ENCODE assay signal across 16 cellular contexts in the genomic region with DNA sequence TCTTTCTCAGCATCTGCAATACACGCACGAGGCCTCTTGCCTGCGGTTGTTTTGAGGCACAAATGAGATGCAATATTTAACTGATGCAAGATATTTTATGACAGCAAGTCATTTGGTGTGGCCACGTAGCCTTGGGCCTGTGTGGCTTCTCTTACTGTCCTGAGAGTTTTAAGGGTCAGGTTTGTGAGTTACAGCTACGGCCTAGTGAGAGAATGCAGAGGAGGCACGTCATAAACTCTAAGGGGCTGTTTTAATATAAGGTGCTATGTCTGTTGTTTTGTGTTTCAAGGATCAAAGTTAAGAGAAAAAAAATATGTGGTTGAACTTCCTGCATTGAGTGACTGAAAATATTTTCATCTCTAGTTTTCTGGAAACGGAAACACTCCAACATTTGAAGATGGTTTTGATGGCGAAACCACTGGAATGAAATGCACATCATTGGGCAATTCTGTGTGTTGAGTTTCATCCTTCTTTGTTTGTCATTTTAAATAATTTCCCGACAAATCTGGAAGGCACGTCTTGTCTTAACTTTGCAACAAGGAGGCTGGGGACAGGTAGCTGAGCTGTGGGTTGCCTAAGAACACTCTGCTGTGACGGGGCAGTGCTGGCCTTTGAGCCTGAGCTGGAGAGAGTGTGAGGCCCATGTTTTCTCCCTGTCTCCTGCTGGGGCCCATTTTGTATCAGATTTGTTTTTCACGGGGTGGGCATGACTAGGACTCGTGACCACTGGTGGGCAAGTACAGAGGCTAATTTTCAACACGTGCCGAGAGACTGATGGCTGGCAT. TPM values are rescaled to one million over a fixed set of nuclear protein-coding genes. Genes with fewer than 3 reads are reported as not detected.
DNase-seq lines count a peak whose midpoint lies in the region; ATAC-seq, FAIRE-seq and TF ChIP-seq lines count a peak whose summit lies in the region.
"Had no signal": no experiment of that assay in that cellular context is flagged by ENCODE, and none has a peak within 500 bp of the region (broad histone marks: within the 10 kb centered on the region; RNA-seq: fewer than 3 reads in every experiment).

No MANE protein-coding gene starts in this region.

- ATAC-seq in activated naive CD8-positive, alpha-beta T cell treated with anti-CD3 and anti-CD28 coated beads, Interleukin-2, amount 10 ng/mL, durations not matched to agents 7 days and 5 days (ENCODE audit: low read depth), result peak; percentile 75
- peak; percentile 65 to 76 for ATAC-seq in naive thymus-derived CD8-positive, alpha-beta T cell

- H3K4me3 Mint-ChIP-seq in activated naive CD8-positive, alpha-beta T cell treated with anti-CD3 and anti-CD28 coated beads, Interleukin-2, amount 10 ng/mL, durations not matched to agents 7 days and 5 days, result peak overlapping the region; percentile 62
- peak overlapping the region; percentile 66 to 96 (median 92) for H3K4me3 Mint-ChIP-seq in naive thymus-derived CD8-positive, alpha-beta T cell
- H3K4me3 Mint-ChIP-seq: CD14-positive monocyte had no signal

- H3K27ac Mint-ChIP-seq in activated naive CD8-positive, alpha-beta T cell treated with anti-CD3 and anti-CD28 coated beads, Interleukin-2, amount 10 ng/mL, durations not matched to agents 7 days and 5 days, result peak overlapping the region; percentile 96
- peak overlapping the region; percentile 96 to 100 (median 99) for H3K27ac Mint-ChIP-seq in naive thymus-derived CD8-positive, alpha-beta T cell
- H3K27ac Mint-ChIP-seq: CD14-positive monocyte had no signal

- peaks cover 46% of the 10 kb centered on the region for H3K4me1 Mint-ChIP-seq in activated naive CD8-positive, alpha-beta T cell treated with anti-CD3 and anti-CD28 coated beads, Interleukin-2, amount 10 ng/mL, durations not matched to agents 7 days and 5 days
- H3K4me1 Mint-ChIP-seq in naive thymus-derived CD8-positive, alpha-beta T cell, result peaks cover 58 to 88% (median 77%) of the 10 kb centered on the region in 4 donors

- H3K36me3 Mint-ChIP-seq in activated naive CD8-positive, alpha-beta T cell treated with anti-CD3 and anti-CD28 coated beads, Interleukin-2, amount 10 ng/mL, durations not matched to agents 7 days and 5 days, result peaks cover 6% of the 10 kb centered on the region
- peaks cover 0 to 2% (median 0%) of the 10 kb centered on the region in 3 donors for H3K36me3 Mint-ChIP-seq in naive thymus-derived CD8-positive, alpha-beta T cell
- H3K36me3 Mint-ChIP-seq: CD14-positive monocyte had no signal

- POLR2A ChIA-PET in activated naive CD8-positive, alpha-beta T cell treated with anti-CD3 and anti-CD28 coated beads, Interleukin-2, amount 10 ng/mL, durations not matched to agents 7 days and 5 days (lab: Charles Lee), result no interaction called here
- POLR2A ChIA-PET in naive thymus-derived CD8-positive, alpha-beta T cell (lab: Charles Lee), result interaction anchor here (0.6 to 7.2 kb wide), 13 partner anchors 8 to 84 kb away, joined by 3 to 62 read pairs (median 4); no protein-coding TSS in a partner anchor

- H3K9me3 Mint-ChIP-seq in activated naive CD8-positive, alpha-beta T cell treated with anti-CD3 and anti-CD28 coated beads, Interleukin-2, amount 10 ng/mL, durations not matched to agents 7 days and 5 days, result no peaks in the 10 kb centered on the region
- H3K9me3 Mint-ChIP-seq in naive thymus-derived CD8-positive, alpha-beta T cell, result no peaks in the 10 kb centered on the region

- DNase-seq in EH (ENCODE audit: low read depth) (peak; percentile 21), RPMI7951 (ENCODE audit: low read depth) (peak; percentile 9), cerebellar cortex (ENCODE audit: low spot score) (no peak), NCI-H2227 treated with DMSO at 0.1 percent for 48 hours (lab: John Stamatoyannopoulos, UW) (no peak), dedifferentiated amniotic fluid mesenchymal stem cell (ENCODE audit: extremely low spot score) (no peak), GM12892 (ENCODE audit: insufficient read length) (no peak)
- peak; percentile 50 for DNase-seq in activated naive CD8-positive, alpha-beta T cell treated with anti-CD3 and anti-CD28 coated beads, Interleukin-2, amount 10 ng/mL, durations not matched to agents 7 days and 5 days
- peak in 7 of 10 donors; percentile 13 to 85 (median 41) for DNase-seq in naive thymus-derived CD8-positive, alpha-beta T cell
- DNase-seq: KG1, NCI-H187 treated with DMSO at 0.1 percent for 48 hours, SIG-M5 had no signal

- FAIRE-seq in GM12892 (lab: Jason Lieb, UNC), result no peak
- FAIRE-seq: G401.6 had no signal

- no peaks in the 10 kb centered on the region for H3K27me3 Mint-ChIP-seq in activated naive CD8-positive, alpha-beta T cell treated with anti-CD3 and anti-CD28 coated beads, Interleukin-2, amount 10 ng/mL, durations not matched to agents 7 days and 5 days
- no peaks in the 10 kb centered on the region for H3K27me3 Mint-ChIP-seq in naive thymus-derived CD8-positive, alpha-beta T cell

- no peak for TF ChIP-seq POLR2A in GM12892 (IDR thresholded peaks at IDR 0.05; ENCODE audit: low read depth, low read length)

RNA-seq across cellular contexts. Expression of gene APBA2, which starts 5.1 kb away (rescaled TPM):
- total RNA-seq in RPMI7951 (2014; rRNA removed; shearing (Covaris generic)), result 4.2 and 6.2 TPM in 2 replicates
- 10 to 100 TPM; 65.1 to 66.0 TPM for total RNA-seq in activated naive CD8-positive, alpha-beta T cell treated with anti-CD3 and anti-CD28 coated beads, Interleukin-2, amount 10 ng/mL, durations not matched to agents 7 days and 5 days
- total RNA-seq in naive thymus-derived CD8-positive, alpha-beta T cell, result 100 to 1,000 TPM; 206 to 216 TPM
- 100 to 1,000 TPM in 1 of 3 donors, 10 to 100 TPM in 2; 75.5 to 164 (median 95.1) TPM for polyA plus RNA-seq in naive thymus-derived CD8-positive, alpha-beta T cell
- not detected for polyA plus RNA-seq in GM12892 (2012; ENCODE audit: missing spikeins)

RNA-seq across cellular contexts. Expression of gene GOLGA6L7, which starts 42.5 kb away (rescaled TPM):
- not detected in 2 replicates for total RNA-seq in RPMI7951 (2014; rRNA removed; shearing (Covaris generic))
- total RNA-seq in activated naive CD8-positive, alpha-beta T cell treated with anti-CD3 and anti-CD28 coated beads, Interleukin-2, amount 10 ng/mL, durations not matched to agents 7 days and 5 days, result not detected
- total RNA-seq in naive thymus-derived CD8-positive, alpha-beta T cell, result not detected
- polyA plus RNA-seq in naive thymus-derived CD8-positive, alpha-beta T cell, result not detected
- polyA plus RNA-seq in GM12892 (2012; ENCODE audit: missing spikeins), result not detected
- total RNA-seq: liver, subcutaneous adipose tissue had no signal
- polyA plus RNA-seq: CD14-positive monocyte, liver, neural cell had no signal

Comparison
In these comparisons a context has a peak if more than half of its experiments do, and no peak if none do; other contexts are left out.
1. DNase-seq: peak in EH (single experiment), RPMI7951 (single experiment), activated naive CD8-positive, alpha-beta T cell treated with anti-CD3 and anti-CD28 coated beads, Interleukin-2, amount 10 ng/mL, durations not matched to agents 7 days and 5 days (single experiment) and naive thymus-derived CD8-positive, alpha-beta T cell (7 of 10); none in cerebellar cortex (single experiment), NCI-H2227 treated with DMSO at 0.1 percent for 48 hours (single experiment), dedifferentiated amniotic fluid mesenchymal stem cell (single experiment) and GM12892 (single experiment).